In the genomic region with DNA sequence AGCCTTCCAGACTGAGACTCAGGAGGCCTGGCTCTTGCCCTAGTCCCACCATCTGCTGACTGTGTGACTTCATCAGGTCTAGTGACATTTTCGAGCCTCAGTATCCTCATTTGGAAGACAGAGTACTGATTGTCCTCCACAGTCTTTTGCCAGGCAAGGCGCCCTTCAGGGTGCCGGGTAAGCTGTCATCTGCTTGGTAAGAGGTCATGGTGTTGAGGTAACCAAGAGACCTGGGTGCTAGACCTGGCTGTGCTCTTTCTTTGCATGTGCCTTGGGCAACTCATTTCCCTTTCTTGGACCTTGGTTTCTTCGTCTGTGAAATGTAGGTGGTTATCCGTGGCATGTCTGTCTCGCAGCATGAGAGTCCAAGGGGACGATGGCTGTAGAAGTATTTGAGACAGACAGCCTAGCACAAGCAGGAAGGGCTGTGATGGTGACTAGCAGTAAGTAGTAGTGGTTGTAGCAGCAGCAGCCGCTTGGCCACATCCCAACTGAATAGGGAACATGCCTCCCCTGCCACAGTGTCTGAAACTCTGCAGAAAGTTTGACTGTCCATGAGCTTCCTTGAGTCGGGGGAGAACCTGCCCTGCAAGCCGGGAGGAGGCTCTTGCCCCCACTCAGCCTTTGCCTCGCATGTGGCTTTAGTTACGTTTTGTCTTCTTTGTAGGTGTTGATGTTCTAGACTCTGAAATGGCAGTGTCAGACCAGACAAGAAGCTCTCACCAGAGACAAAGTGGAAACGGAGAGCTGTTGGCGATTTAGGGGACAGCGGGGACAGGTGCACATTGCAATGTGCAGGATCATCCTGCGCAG, we compare ENCODE assay signal across 13 cellular contexts. TPM values are rescaled to one million over a fixed set of nuclear protein-coding genes. Genes with fewer than 3 reads are reported as not detected.
DNase-seq lines count a peak whose midpoint lies in the region; ATAC-seq lines count a peak whose summit lies in the region.
"Had no signal": no experiment of that assay in that cellular context is flagged by ENCODE, and none has a peak within 500 bp of the region (broad histone marks: within the 10 kb centered on the region; RNA-seq: fewer than 3 reads in every experiment).

No MANE protein-coding gene starts in this region.

- no peak overlapping the region for H3K4me3 ChIP-seq in urinary bladder (ENCODE audit: low read depth, low read length)
- H3K4me3 ChIP-seq: ovary had no signal

- peaks cover 87% of the 10 kb centered on the region for H3K4me1 Mint-ChIP-seq in activated T-cell treated with anti-CD3 and anti-CD28 coated beads, Interleukin-2, amount 50 U/mL, for 24 hours (ENCODE audit: low read depth)
- H3K4me1 Mint-ChIP-seq in immature natural killer cell: peaks cover 93 to 99% of the 10 kb centered on the region in 2 donors

- WGBS in urinary bladder: 83% methylated on average over 16 of the region's 16 CpGs

- ATAC-seq in left ventricle myocardium superior (no peak), GM21360 (IDR thresholded peaks at IDR 0.05; ENCODE audit: unreplicated experiment) (no peak)

- no peaks in the 10 kb centered on the region for H3K9me3 Mint-ChIP-seq in activated T-cell treated with anti-CD3 and anti-CD28 coated beads, Interleukin-2, amount 50 U/mL, for 24 hours
- no peaks in the 10 kb centered on the region for H3K9me3 Mint-ChIP-seq in immature natural killer cell

- DNase-seq in cardiac septum (ENCODE audit: low spot score): peak; percentile 74
- no peak for DNase-seq in left ventricle myocardium superior
- peak; percentile 55 for DNase-seq in activated T-cell treated with anti-CD3 and anti-CD28 coated beads, Interleukin-2, amount 50 U/mL, for 24 hours
- peak; percentile 42 to 48 (median 46) for DNase-seq in immature natural killer cell
- DNase-seq in epidermal melanocyte (ENCODE audit: insufficient read length, low spot score): no peak
- DNase-seq in SKM-1 (lab: John Stamatoyannopoulos, UW; ENCODE audit: unreplicated experiment): no peak
- DNase-seq: anterior cingulate cortex, COR-L47, NCI-H1694 had no signal

- peak overlapping the region; percentile 42 for H3K27ac ChIP-seq in urinary bladder (ENCODE audit: low read depth)

- no peaks in the 10 kb centered on the region for H3K36me3 ChIP-seq in urinary bladder (ENCODE audit: insufficient read depth)
- H3K36me3 ChIP-seq: ovary had no signal

- peak overlapping the region; percentile 93 for H3K27ac Mint-ChIP-seq in activated T-cell treated with anti-CD3 and anti-CD28 coated beads, Interleukin-2, amount 50 U/mL, for 24 hours
- H3K27ac Mint-ChIP-seq in immature natural killer cell: peak overlapping the region; percentile 86 to 98 (median 98)

- peaks cover 87% of the 10 kb centered on the region for H3K36me3 Mint-ChIP-seq in activated T-cell treated with anti-CD3 and anti-CD28 coated beads, Interleukin-2, amount 50 U/mL, for 24 hours (ENCODE audit: low read depth)
- H3K36me3 Mint-ChIP-seq in immature natural killer cell: peaks cover 9 to 61% (median 29%) of the 10 kb centered on the region in 3 donors

- H3K4me3 Mint-ChIP-seq in activated T-cell treated with anti-CD3 and anti-CD28 coated beads, Interleukin-2, amount 50 U/mL, for 24 hours: peak overlapping the region; percentile 69
- H3K4me3 Mint-ChIP-seq in immature natural killer cell: peak overlapping the region; percentile 60 to 75 (median 67)

- H3K4me1 ChIP-seq in urinary bladder (ENCODE audit: insufficient read depth): no peaks in the 10 kb centered on the region

- intact Hi-C loops in cardiac septum (cut with DNase I) (loop anchor here (1.0 to 5.0 kb wide), 2 partner anchors 48 to 123 kb away; no protein-coding TSS in a partner anchor), left ventricle myocardium superior (cut with micrococcal nuclease) (loop anchor here (5.0 kb wide), 1 partner anchor 123 kb away; no protein-coding TSS in a partner anchor)

- H3K27me3 Mint-ChIP-seq in activated T-cell treated with anti-CD3 and anti-CD28 coated beads, Interleukin-2, amount 50 U/mL, for 24 hours: no peaks in the 10 kb centered on the region
- peaks cover 0 to 11% (median 2%) of the 10 kb centered on the region in 3 donors for H3K27me3 Mint-ChIP-seq in immature natural killer cell (ENCODE audit: low read depth in 3 of 3)

RNA-seq across cellular contexts. Expression of a gene that starts 40.3 kb away (rescaled TPM):
- 46.3 TPM for total RNA-seq in cardiac septum
- 54.4 TPM for total RNA-seq in left ventricle myocardium superior
- 100 to 1,000 TPM in 1 of 3 donors, 10 to 100 TPM in 2; 56.8 to 135 (median 76.3) TPM for polyA plus RNA-seq in immature natural killer cell
- 40.3 TPM for total RNA-seq in urinary bladder
- 93.8 TPM for polyA plus RNA-seq in urinary bladder

RNA-seq across cellular contexts. Expression of a gene that starts 53.9 kb away (rescaled TPM):
- total RNA-seq in cardiac septum (not detected), left ventricle myocardium superior (not detected), urinary bladder (6.5 TPM)
- polyA plus RNA-seq in immature natural killer cell (10 to 100 TPM in 2 of 3 donors, 1 to 10 TPM in 1; 7.8 to 21.7 (median 12.1) TPM), urinary bladder (6.2 TPM)
- total RNA-seq: HT1080 had no signal

Comparison
In these comparisons a context has a peak if more than half of its experiments do, and no peak if none do; other contexts are left out.
1. DNase-seq: peak in cardiac septum (single experiment), activated T-cell treated with anti-CD3 and anti-CD28 coated beads, Interleukin-2, amount 50 U/mL, for 24 hours (single experiment) and immature natural killer cell (3 of 3); none in left ventricle myocardium superior (single experiment), epidermal melanocyte (single experiment) and SKM-1 (single experiment).